ENCODE assay signal across 20 cellular contexts in genomic region chr22:32577591-32577990, GRCh38.
DNase-seq lines count a peak whose midpoint lies in the region; ATAC-seq and FAIRE-seq lines count a peak whose summit lies in the region.
"Had no signal": no experiment of that assay in that cellular context is flagged by ENCODE, and none has a peak within 500 bp of the region (broad histone marks: within the 10 kb centered on the region; RNA-seq: fewer than 3 reads in every experiment).

No MANE protein-coding gene starts in this region.

- H3K4ac ChIP-seq in mesenchymal stem cell (ENCODE audit: low read depth in 1 of 2, low read length in 2 of 2), result peak overlapping the region in 1 of 2 experiments; percentile 70

- H2BK5ac ChIP-seq in mesenchymal stem cell (ENCODE audit: low read depth, low read length, poor library complexity, severe bottlenecking), result no peak overlapping the region

- H3K27ac ChIP-seq in mesenchymal stem cell (ENCODE audit: low read length, poor library complexity, severe bottlenecking), result no peak overlapping the region
- H3K27ac ChIP-seq: BLaER1 treated with 17β-estradiol and CSF1 and Interleukin-3, amounts not matched to agents 10 nM and 100 nM had no signal

- no peaks in the 10 kb centered on the region for H3K9me3 Mint-ChIP-seq in activated naive CD4-positive, alpha-beta T cell treated with anti-CD3 and anti-CD28 coated beads, Interleukin-2, amount 50 U/mL, for 24 hours
- H3K9me3 Mint-ChIP-seq in activated naive CD4-positive, alpha-beta T cell treated with anti-CD3 and anti-CD28 coated beads, Interleukin-2, amount 50 U/mL, for 72 hours, result no peaks in the 10 kb centered on the region
- H3K9me3 Mint-ChIP-seq: CD8-positive, alpha-beta memory T cell; GM23338 had no signal

- no peaks in the 10 kb centered on the region for H3K36me3 Mint-ChIP-seq in activated naive CD4-positive, alpha-beta T cell treated with anti-CD3 and anti-CD28 coated beads, Interleukin-2, amount 50 U/mL, for 24 hours
- no peaks in the 10 kb centered on the region for H3K36me3 Mint-ChIP-seq in activated naive CD4-positive, alpha-beta T cell treated with anti-CD3 and anti-CD28 coated beads, Interleukin-2, amount 50 U/mL, for 72 hours
- H3K36me3 Mint-ChIP-seq: CD4-positive, CD25-positive, alpha-beta regulatory T cell; CD8-positive, alpha-beta memory T cell had no signal

- H3K14ac ChIP-seq in mesenchymal stem cell (ENCODE audit: low read length in 2 of 2), result peak overlapping the region in 1 of 2 experiments; percentile 61

- H3K27ac Mint-ChIP-seq in activated naive CD4-positive, alpha-beta T cell treated with anti-CD3 and anti-CD28 coated beads, Interleukin-2, amount 50 U/mL, for 24 hours, result peak overlapping the region; percentile 32
- H3K27ac Mint-ChIP-seq in activated naive CD4-positive, alpha-beta T cell treated with anti-CD3 and anti-CD28 coated beads, Interleukin-2, amount 50 U/mL, for 72 hours, result no peak overlapping the region
- H3K27ac Mint-ChIP-seq: B cell; CD4-positive, CD25-positive, alpha-beta regulatory T cell; CD8-positive, alpha-beta memory T cell; GM23338 had no signal

- no peak for ATAC-seq in activated naive CD4-positive, alpha-beta T cell treated with anti-CD3 and anti-CD28 coated beads, Interleukin-2, amount 50 U/mL, for 72 hours
- no peak for ATAC-seq in stimulated activated naive CD8-positive, alpha-beta T cell treated with anti-CD3 and anti-CD28 coated beads, Interleukin-15, Interleukin-2, amounts not matched to agents 100 U/mL and 50 U/mL, for 24 hours
- ATAC-seq: GM23338 had no signal

- H2AFZ ChIP-seq in mesenchymal stem cell (ENCODE audit: low read depth, low read length), result no peak overlapping the region
- H2AFZ ChIP-seq: GM23338 had no signal

- DNase-seq in activated naive CD4-positive, alpha-beta T cell treated with anti-CD3 and anti-CD28 coated beads, Interleukin-2, amount 50 U/mL, for 72 hours (ENCODE audit: low spot score in 2 of 2), result no peak
- DNase-seq in OCI-M1 (lab: John Stamatoyannopoulos, UW) (peak; percentile 47), mesenchymal stem cell (no peak), urothelium cell line (ENCODE audit: low spot score) (no peak), NCI-H1105 treated with DMSO at 0.1 percent for 48 hours (lab: John Stamatoyannopoulos, UW) (no peak), NCI-H510A (lab: John Stamatoyannopoulos, UW) (no peak)
- no peak for DNase-seq in stimulated activated naive CD8-positive, alpha-beta T cell treated with anti-CD3 and anti-CD28 coated beads, Interleukin-15, Interleukin-2, amounts not matched to agents 100 U/mL and 50 U/mL, for 24 hours
- DNase-seq: CD4-positive, CD25-positive, alpha-beta regulatory T cell; CD8-positive, alpha-beta memory T cell; COR-L47; H7; KBM-7 had no signal

- H3K4me2 ChIP-seq in mesenchymal stem cell (ENCODE audit: low read length, poor library complexity, severe bottlenecking), result no peak overlapping the region
- H3K4me2 ChIP-seq: BLaER1 treated with 17β-estradiol and CSF1 and Interleukin-3, amounts not matched to agents 10 nM and 100 nM; GM23338 had no signal

- peak; percentile 32 for FAIRE-seq in urothelium cell line (lab: Jason Lieb, UNC)
- FAIRE-seq: D721Med, G401.6, GM12891, GM19239 had no signal

- H2BK15ac ChIP-seq in mesenchymal stem cell (ENCODE audit: low read depth, poor library complexity, severe bottlenecking), result peak overlapping the region; percentile 6

- peak overlapping the region; percentile 2 for H4K91ac ChIP-seq in mesenchymal stem cell (ENCODE audit: low read length)

- peak overlapping the region in 1 of 2 experiments; percentile 5 for H3K18ac ChIP-seq in mesenchymal stem cell (ENCODE audit: low read depth in 1 of 2, low read length in 2 of 2)

- no peak overlapping the region for H2AK5ac ChIP-seq in mesenchymal stem cell (ENCODE audit: low read length, severe bottlenecking)

- no peak overlapping the region for H2BK120ac ChIP-seq in mesenchymal stem cell (ENCODE audit: low read depth, low read length)

- H3K9ac ChIP-seq in mesenchymal stem cell (ENCODE audit: low read length), result no peak overlapping the region
- H3K9ac ChIP-seq: BLaER1 treated with 17β-estradiol and CSF1 and Interleukin-3, amounts not matched to agents 10 nM and 100 nM had no signal

- no peaks in the 10 kb centered on the region for H3K27me3 ChIP-seq in mesenchymal stem cell (ENCODE audit: control insufficient read depth in 1 of 2, insufficient read depth in 1 of 2, low read length in 2 of 2)
- H3K27me3 ChIP-seq: BLaER1 treated with 17β-estradiol and CSF1 and Interleukin-3, amounts not matched to agents 10 nM and 100 nM had no signal

- H3K23ac ChIP-seq in mesenchymal stem cell (ENCODE audit: low read length in 2 of 2), result peak overlapping the region in 1 of 2 experiments; percentile 9

- H3K79me1 ChIP-seq in mesenchymal stem cell (replicated peaks; ENCODE audit: low read length, poor library complexity, severe bottlenecking), result no peaks in the 10 kb centered on the region

- H3K4me3 ChIP-seq in mesenchymal stem cell (ENCODE audit: insufficient read depth in 1 of 2, low read depth in 1 of 2, low read length in 2 of 2), result no peak overlapping the region
- H3K4me3 ChIP-seq: BLaER1 treated with 17β-estradiol and CSF1 and Interleukin-3, amounts not matched to agents 10 nM and 100 nM; GM23338 had no signal

- no peak overlapping the region for H3K4me3 Mint-ChIP-seq in activated naive CD4-positive, alpha-beta T cell treated with anti-CD3 and anti-CD28 coated beads, Interleukin-2, amount 50 U/mL, for 24 hours
- H3K4me3 Mint-ChIP-seq: B cell; CD4-positive, CD25-positive, alpha-beta regulatory T cell; CD8-positive, alpha-beta memory T cell; GM23338 had no signal

- WGBS in mesenchymal stem cell, result 79% methylated on average over 1 of the region's 2 CpGs

- no peaks in the 10 kb centered on the region for H3K4me1 Mint-ChIP-seq in activated naive CD4-positive, alpha-beta T cell treated with anti-CD3 and anti-CD28 coated beads, Interleukin-2, amount 50 U/mL, for 24 hours
- H3K4me1 Mint-ChIP-seq: B cell; CD4-positive, CD25-positive, alpha-beta regulatory T cell had no signal

- H3K27me3 Mint-ChIP-seq in activated naive CD4-positive, alpha-beta T cell treated with anti-CD3 and anti-CD28 coated beads, Interleukin-2, amount 50 U/mL, for 24 hours, result no peaks in the 10 kb centered on the region
- H3K27me3 Mint-ChIP-seq: CD4-positive, CD25-positive, alpha-beta regulatory T cell had no signal

- H3K36me3 ChIP-seq in mesenchymal stem cell (ENCODE audit: control insufficient read depth in 1 of 2, insufficient read depth in 2 of 2, low read depth in 1 of 2, low read length in 2 of 2), result no peaks in the 10 kb centered on the region
- H3K36me3 ChIP-seq: BLaER1 treated with 17β-estradiol and CSF1 and Interleukin-3, amounts not matched to agents 10 nM and 100 nM had no signal

- peak overlapping the region; percentile 14 to 23 for H2BK12ac ChIP-seq in mesenchymal stem cell (ENCODE audit: low read length in 2 of 2)

- H3K4me1 ChIP-seq in mesenchymal stem cell (ENCODE audit: control insufficient read depth, insufficient read depth, low read depth, low read length), result no peaks in the 10 kb centered on the region

- H3K9me3 ChIP-seq in mesenchymal stem cell (ENCODE audit: control insufficient read depth, low read length), result no peaks in the 10 kb centered on the region

- H4K8ac ChIP-seq in mesenchymal stem cell (ENCODE audit: low read length), result no peak overlapping the region
